Comparison of ENCODE assay signal across 9 cellular contexts in genomic region chr20:62618622-62619529, GRCh38. TPM values are rescaled to one million over a fixed set of nuclear protein-coding genes. Genes with fewer than 3 reads are reported as not detected.
DNase-seq lines count a peak whose midpoint lies in the region; ATAC-seq and TF ChIP-seq lines count a peak whose summit lies in the region.
"Had no signal": no experiment of that assay in that cellular context is flagged by ENCODE, and none has a peak within 500 bp of the region (broad histone marks: within the 10 kb centered on the region; RNA-seq: fewer than 3 reads in every experiment).

No MANE protein-coding gene starts in this region.

- H3K9me3 ChIP-seq in psoas muscle (no peaks in the 10 kb centered on the region), H9 (ENCODE audit: control insufficient read depth, low read depth, low read length) (no peaks in the 10 kb centered on the region), SK-N-SH (no peaks in the 10 kb centered on the region)

- H3K4me3 ChIP-seq in psoas muscle = no peak overlapping the region
- no peak overlapping the region for H3K4me3 ChIP-seq in SK-N-SH (ENCODE audit: low read depth in 2 of 2, low read length in 1 of 2)

- H3K27me3 ChIP-seq in psoas muscle (ENCODE audit: insufficient read depth in 3 of 3, low read length in 2 of 3) = peaks cover 0 to 5% (median under 1%) of the 10 kb centered on the region in 3 donors
- H3K27me3 ChIP-seq in H9 (ENCODE audit: insufficient read depth, low read length) = no peaks in the 10 kb centered on the region
- H3K27me3 ChIP-seq in SK-N-SH (ENCODE audit: insufficient read depth) = no peaks in the 10 kb centered on the region

- intact Hi-C loops in psoas muscle (cut with DNase I) = loop anchor here (5.0 to 10.0 kb wide), 4 partner anchors 117 to 207 kb away; no protein-coding TSS in a partner anchor

- H3K79me2 ChIP-seq in H9 (ENCODE audit: insufficient read depth, low read length) = no peaks in the 10 kb centered on the region
- H3K79me2 ChIP-seq in SK-N-SH (ENCODE audit: insufficient read depth) = no peaks in the 10 kb centered on the region

- H3K56ac ChIP-seq in H9 (ENCODE audit: insufficient read length, low read depth, low read length) = no peak overlapping the region

- no peak overlapping the region for H3K14ac ChIP-seq in H9 (ENCODE audit: insufficient read depth, low read length)

- H3K4ac ChIP-seq in H9 (ENCODE audit: low read depth, low read length) = no peak overlapping the region

- H3K9me2 ChIP-seq in SK-N-SH = no peaks in the 10 kb centered on the region

- H3K4me2 ChIP-seq in H9 (ENCODE audit: insufficient read depth, insufficient read length, low read length) (no peak overlapping the region), SK-N-SH (no peak overlapping the region)

- no peak overlapping the region for H3K23ac ChIP-seq in H9 (ENCODE audit: insufficient read length, low read depth, low read length)

- no peaks in the 10 kb centered on the region for H3K79me1 ChIP-seq in H9 (ENCODE audit: insufficient read depth, low read depth, low read length, poor library complexity, severe bottlenecking)

- H3K9me3 Mint-ChIP-seq in H9 = no peaks in the 10 kb centered on the region

- H2BK20ac ChIP-seq in H9 (ENCODE audit: low read depth, low read length, poor library complexity, severe bottlenecking) = no peak overlapping the region

- no peak overlapping the region for H4K91ac ChIP-seq in H9 (ENCODE audit: insufficient read length, low read depth, low read length)

- H2AFZ ChIP-seq in H9 (ENCODE audit: low read length) (no peak overlapping the region), SK-N-SH (ENCODE audit: low read depth) (no peak overlapping the region)

- no peaks in the 10 kb centered on the region for H3K23me2 ChIP-seq in H9 (ENCODE audit: insufficient read length, low read depth, low read length, poor library complexity, severe bottlenecking)

- H3K27me3 Mint-ChIP-seq in H9 (ENCODE audit: low read depth) = peaks cover 5% of the 10 kb centered on the region

- POLR2A ChIA-PET in SK-N-SH (lab: Yijun Ruan, JAX) = no interaction called here

- no peaks in the 10 kb centered on the region for H3F3A ChIP-seq in SK-N-SH (replicated peaks; ENCODE audit: insufficient read depth)

- H3K4me1 ChIP-seq in psoas muscle = peaks cover 17% of the 10 kb centered on the region
- H3K4me1 ChIP-seq in H9 (ENCODE audit: insufficient read depth, low read length) = peaks cover 2% of the 10 kb centered on the region; the same call in 1 of the 2 replicates
- H3K4me1 ChIP-seq in SK-N-SH (ENCODE audit: control insufficient read depth in 1 of 2, insufficient read depth in 2 of 2, low read depth in 1 of 2, low read length in 1 of 2) = peaks cover 9 to 15% of the 10 kb centered on the region in 2 experiments; a peak in 2 of 4 replicates

- peaks cover 2% of the 10 kb centered on the region for H4K20me1 ChIP-seq in H9 (ENCODE audit: control insufficient read depth, insufficient read depth, insufficient read length)
- H4K20me1 ChIP-seq in SK-N-SH (ENCODE audit: insufficient read depth) = no peaks in the 10 kb centered on the region

- H3K36me3 ChIP-seq in psoas muscle (ENCODE audit: insufficient read depth in 1 of 2, low read depth in 1 of 2) = no peaks in the 10 kb centered on the region
- no peaks in the 10 kb centered on the region for H3K36me3 ChIP-seq in SK-N-SH (replicated peaks in 1 of 2; ENCODE audit: control insufficient read depth in 1 of 2, insufficient read depth in 2 of 2, low read length in 1 of 2)

- peak overlapping the region; percentile 58 for H3K27ac ChIP-seq in psoas muscle
- H3K27ac ChIP-seq in H9 (ENCODE audit: insufficient read length, low read depth, low read length) = no peak overlapping the region
- H3K27ac ChIP-seq in SK-N-SH (ENCODE audit: low read depth in 2 of 2, low read length in 1 of 2) = no peak overlapping the region

- no peak for TF ChIP-seq EP300 in SK-N-SH (IDR thresholded peaks at IDR 0.05; ENCODE audit: borderline replicate concordance in 1 of 2, low read depth in 1 of 2, low read length in 1 of 2)

- H3K36me3 Mint-ChIP-seq in H9 (ENCODE audit: insufficient read depth in 1 of 3, low read depth in 3 of 3) = no peaks in the 10 kb centered on the region

- no peak overlapping the region; a peak in 1 of 5 replicates for H3K4me3 Mint-ChIP-seq in H9

- H2BK120ac ChIP-seq in H9 (ENCODE audit: low read depth, low read length, poor library complexity, severe bottlenecking) = no peak overlapping the region

- DNase-seq in activated T-cell treated with anti-CD3 and anti-CD28 coated beads, Interleukin-2, amount 50 U/mL, for 1 hour = peak; percentile 29
- DNase-seq in psoas muscle = peak in 1 of 2 donors; percentile 53
- no peak for DNase-seq in H9
- no peak for DNase-seq in SK-N-SH
- DNase-seq: effector CD8-positive, alpha-beta T cell had no signal

- CTCF ChIA-PET in SK-N-SH (lab: Yijun Ruan, JAX) = interaction anchor here (1.0 to 3.9 kb wide), 6 partner anchors 32 to 209 kb away, joined by 6 to 101 read pairs (median 58); no protein-coding TSS in a partner anchor

- ATAC-seq in GM18870 (IDR thresholded peaks at IDR 0.05; ENCODE audit: unreplicated experiment) = peak; percentile 30
- ATAC-seq in HG03135 (IDR thresholded peaks at IDR 0.05; ENCODE audit: unreplicated experiment) = peak; percentile 36
- ATAC-seq in psoas muscle = no peak
- ATAC-seq in GM19328 (IDR thresholded peaks at IDR 0.05; ENCODE audit: unreplicated experiment) = no peak
- ATAC-seq in esophagus mucosa = no peak

- no peak overlapping the region for H2BK5ac ChIP-seq in H9 (ENCODE audit: insufficient read length, low read length)

- H2BK15ac ChIP-seq in H9 (ENCODE audit: low read depth, low read length) = no peak overlapping the region

- no peak overlapping the region for H4K8ac ChIP-seq in H9 (replicated peaks; ENCODE audit: insufficient read length, low read depth, low read length)

- H4K5ac ChIP-seq in H9 (ENCODE audit: insufficient read length, low read depth, low read length) = no peak overlapping the region

- no peak overlapping the region for H3K9ac ChIP-seq in H9 (ENCODE audit: extremely low read depth, insufficient read length, low read length)
- H3K9ac ChIP-seq in SK-N-SH = no peak overlapping the region

- no peak overlapping the region for H3K18ac ChIP-seq in H9 (ENCODE audit: insufficient read length, low read depth, low read length)

- H3T11ph ChIP-seq in H9 (ENCODE audit: low read length) = no peak overlapping the region

- no peak for TF ChIP-seq RAD21 in SK-N-SH (IDR thresholded peaks at IDR 0.05; ENCODE audit: low read length)

- peak overlapping the region in 1 of 3 experiments; percentile 59; a peak in 1 of 7 replicates for H3K27ac Mint-ChIP-seq in H9

- no peak for TF ChIP-seq CTCF in psoas muscle (IDR thresholded peaks at IDR 0.05)
- TF ChIP-seq CTCF in H9 (conservative IDR thresholded peaks at IDR 0.05) = no peak
- no peak for TF ChIP-seq CTCF in SK-N-SH (IDR thresholded peaks at IDR 0.05)

- WGBS in psoas muscle, 3 donors = 76 to 85% (median 77%) methylated on average over 26 of the region's 26 CpGs
- WGBS in H9 (ENCODE audit: extremely low coverage, insufficient read length, low lambda C conversion rate) = no CpG with 5 or more reads among the region's 26 CpGs
- 76% methylated on average over 16 of the region's 26 CpGs for WGBS in SK-N-SH (ENCODE audit: low lambda C conversion rate)

- H2AK5ac ChIP-seq in H9 (ENCODE audit: insufficient read length, low read length) = no peak overlapping the region

- H2BK12ac ChIP-seq in H9 (ENCODE audit: insufficient read length, low read depth, low read length) = no peak overlapping the region

- peaks cover 14 to 19% of the 10 kb centered on the region in 2 experiments for H3K4me1 Mint-ChIP-seq in H9

TF ChIP-seq in SK-N-SH, 30 proteins besides CTCF, POLR2A, EP300 and RAD21:
- TF ChIP-seq MEF2A (IDR thresholded peaks at IDR 0.05; ENCODE audit: borderline replicate concordance, low read depth) (no peak), POLR2AphosphoS5 (IDR thresholded peaks at IDR 0.05; ENCODE audit: low read depth, low read length) (no peak), CHD2 (IDR thresholded peaks at IDR 0.05; ENCODE audit: low read length, partially characterized antibody) (no peak), ELF1 (IDR thresholded peaks at IDR 0.05) (no peak), RXRA (IDR thresholded peaks at IDR 0.05; ENCODE audit: borderline replicate concordance, low read depth) (no peak), MAX (IDR thresholded peaks at IDR 0.05; ENCODE audit: low read depth) (no peak), GATA2 (CRISPR knock-in tag; IDR thresholded peaks at IDR 0.05) (no peak), USF2 (IDR thresholded peaks at IDR 0.05; ENCODE audit: borderline replicate concordance, low read depth, low read length) (no peak), TCF12 (IDR thresholded peaks at IDR 0.05) (no peak), FOSL2 (IDR thresholded peaks at IDR 0.05; ENCODE audit: borderline replicate concordance, low read depth) (no peak)
TF ChIP-seq in SK-N-SH: peak in this region for 0.

RNA-seq across cellular contexts. Expression of gene SLCO4A1, which starts 23.4 kb away (rescaled TPM):
- total RNA-seq in psoas muscle (10 to 100 TPM in 1 of 4 donors, 1 to 10 TPM in 3; 5.3 to 12.8 (median 8.7) TPM), H9 (2021) (8.4 and 9.4 TPM in 2 replicates), esophagus mucosa (13.7 TPM)
- polyA plus RNA-seq in psoas muscle (10 to 100 TPM in 2 of 3 donors, 1 to 10 TPM in 1; 9.8 to 38.5 (median 17.5) TPM), SK-N-SH (2012; rRNA removed) (0.33 and 0.36 TPM in 2 replicates)
- polyA plus RNA-seq in SK-N-SH (2012; cell fraction: cytosol; rRNA removed) = 0.19 and 0.42 TPM in 2 replicates
- polyA plus RNA-seq in SK-N-SH (2012; cell fraction: nucleus; rRNA removed) = 0.55 and 0.91 TPM in 2 replicates

Comparison
In these comparisons a context has a peak if more than half of its experiments do, and no peak if none do; other contexts are left out.
1. ATAC-seq: peak in GM18870 (single experiment) and HG03135 (single experiment); none in psoas muscle (0 of 4), GM19328 (single experiment) and esophagus mucosa (single experiment).